In genomic region chr1:159311679-159312078, GRCh38 we compare ENCODE assay signal across 29 cellular contexts. TPM values are rescaled to one million over a fixed set of nuclear protein-coding genes. Genes with fewer than 3 reads are reported as not detected.
A peak's percentile ranks its signal among the peaks of the same experiment; 100 is the strongest.
DNase-seq lines count a peak whose midpoint lies in the region; ATAC-seq and TF ChIP-seq lines count a peak whose summit lies in the region.
"Had no signal": no experiment of that assay in that cellular context is flagged by ENCODE, and none has a peak within 500 bp of the region (broad histone marks: within the 10 kb centered on the region; RNA-seq: fewer than 3 reads in every experiment).

No MANE protein-coding gene starts in this region.

- H4K8ac ChIP-seq in mesendoderm (ENCODE audit: low read depth, low read length) = no peak overlapping the region

- POLR2A ChIA-PET in WTC11 (lab: Charles Lee) = no interaction called here

- no peak overlapping the region for H4K5ac ChIP-seq in mesendoderm (ENCODE audit: low read length)

- no peak overlapping the region for H3K4me2 ChIP-seq in mesendoderm (ENCODE audit: low read length)
- H3K4me2 ChIP-seq: BLaER1 had no signal

- no peaks in the 10 kb centered on the region for H3K79me1 ChIP-seq in mesendoderm (ENCODE audit: low read length)

- H3K4me3 Mint-ChIP-seq in WTC11 (no peak overlapping the region), osteocyte (ENCODE audit: unreplicated experiment) (no peak overlapping the region)
- H3K4me3 Mint-ChIP-seq: CD4-positive, alpha-beta memory T cell; CD4-positive, CD25-positive, alpha-beta regulatory T cell; CD8-positive, alpha-beta memory T cell had no signal

- H3K36me3 ChIP-seq in mesendoderm (ENCODE audit: control insufficient read depth, insufficient read depth, low read length) = no peaks in the 10 kb centered on the region
- H3K36me3 ChIP-seq: BE2C, BLaER1 had no signal

- no peak overlapping the region for H2BK15ac ChIP-seq in mesendoderm (replicated peaks; ENCODE audit: low read depth)

- H3K27ac Mint-ChIP-seq in WTC11 (no peak overlapping the region), osteocyte (ENCODE audit: unreplicated experiment) (no peak overlapping the region)
- H3K27ac Mint-ChIP-seq: CD14-positive monocyte; CD4-positive, alpha-beta memory T cell; CD4-positive, CD25-positive, alpha-beta regulatory T cell; CD8-positive, alpha-beta memory T cell had no signal

- peaks cover 14% of the 10 kb centered on the region for H3K4me1 Mint-ChIP-seq in WTC11
- no peaks in the 10 kb centered on the region for H3K4me1 Mint-ChIP-seq in osteocyte (ENCODE audit: unreplicated experiment)
- H3K4me1 Mint-ChIP-seq: CD4-positive, alpha-beta memory T cell; CD4-positive, CD25-positive, alpha-beta regulatory T cell; CD8-positive, alpha-beta memory T cell had no signal

- H3K18ac ChIP-seq in mesendoderm (ENCODE audit: low read length) = no peak overlapping the region

- no peak overlapping the region for H3K27ac ChIP-seq in mesendoderm (ENCODE audit: low read depth, low read length)
- H3K27ac ChIP-seq: BLaER1 had no signal

- H3K4ac ChIP-seq in mesendoderm (ENCODE audit: low read depth, low read length) = no peak overlapping the region

- no peak overlapping the region for H3K4me3 ChIP-seq in mesendoderm (ENCODE audit: low read length)
- H3K4me3 ChIP-seq: BLaER1, GM12878 had no signal

- H3K36me3 Mint-ChIP-seq in WTC11 = no peaks in the 10 kb centered on the region
- H3K36me3 Mint-ChIP-seq in osteocyte (ENCODE audit: unreplicated experiment) = no peaks in the 10 kb centered on the region
- H3K36me3 Mint-ChIP-seq: CD4-positive, alpha-beta memory T cell; CD4-positive, CD25-positive, alpha-beta regulatory T cell; CD8-positive, alpha-beta memory T cell had no signal

- H3K27me3 Mint-ChIP-seq in WTC11 (ENCODE audit: low read depth) (no peaks in the 10 kb centered on the region), osteocyte (ENCODE audit: unreplicated experiment) (peaks cover 2% of the 10 kb centered on the region)

- ATAC-seq in WTC11 = peak; percentile 55
- ATAC-seq in GM18517 (IDR thresholded peaks at IDR 0.05; ENCODE audit: unreplicated experiment) = no peak
- ATAC-seq in HG03108 (IDR thresholded peaks at IDR 0.05; ENCODE audit: unreplicated experiment) = no peak
- no peak for ATAC-seq in HG03378 (IDR thresholded peaks at IDR 0.05; ENCODE audit: unreplicated experiment)
- ATAC-seq: GM12878 had no signal

- DNase-seq in WTC11 (ENCODE audit: low spot score) (no peak), iPS-NIHi11 (ENCODE audit: low spot score) (peak; percentile 6), mesendoderm (peak; percentile 68), osteocyte (ENCODE audit: extremely low spot score, unreplicated experiment) (no peak)
- DNase-seq: 8988T; ACHN; BE2C; C1 segment of cervical spinal cord; CD4-positive, alpha-beta memory T cell; CD4-positive, CD25-positive, alpha-beta regulatory T cell; CD8-positive, alpha-beta memory T cell; COR-L47; DMS 273 treated with DMSO at 0.1 percent for 48 hours; DMS153; DMS53; DMS79; DND-41; EL; GDM1 had no signal

- H3K79me2 ChIP-seq in mesendoderm (ENCODE audit: control insufficient read depth, insufficient read depth, low read length) = no peaks in the 10 kb centered on the region

- H2BK120ac ChIP-seq in mesendoderm (ENCODE audit: low read depth, low read length) = no peak overlapping the region

- no peaks in the 10 kb centered on the region for H3K9me3 Mint-ChIP-seq in WTC11
- no peaks in the 10 kb centered on the region for H3K9me3 Mint-ChIP-seq in osteocyte (ENCODE audit: unreplicated experiment)
- H3K9me3 Mint-ChIP-seq: CD4-positive, alpha-beta memory T cell; CD8-positive, alpha-beta memory T cell had no signal

- H3K23ac ChIP-seq in mesendoderm (ENCODE audit: low read length) = no peak overlapping the region

- no peak overlapping the region for H2AK5ac ChIP-seq in mesendoderm (ENCODE audit: low read length)

- no peak overlapping the region for H2BK5ac ChIP-seq in mesendoderm (ENCODE audit: low read length)

- CTCF ChIA-PET in WTC11 (lab: Charles Lee) = no interaction called here

- no peak for TF ChIP-seq CTCF in WTC11 (IDR thresholded peaks at IDR 0.05)
- TF ChIP-seq CTCF in osteocyte (IDR thresholded peaks at IDR 0.05) = no peak

- no peaks in the 10 kb centered on the region for H3K27me3 ChIP-seq in mesendoderm (ENCODE audit: insufficient read depth, low read length, poor library complexity)
- H3K27me3 ChIP-seq: BE2C, BLaER1 had no signal

- H3K56ac ChIP-seq in mesendoderm (ENCODE audit: low read length) = no peak overlapping the region

- H3K9ac ChIP-seq in mesendoderm (ENCODE audit: low read length) = no peak overlapping the region
- H3K9ac ChIP-seq: BLaER1 had no signal

- H3K4me1 ChIP-seq in mesendoderm (ENCODE audit: control insufficient read depth, low read depth, low read length) = peaks cover 4% of the 10 kb centered on the region
- H3K4me1 ChIP-seq: BE2C, BLaER1 had no signal

TF ChIP-seq in WTC11, 78 proteins besides CTCF, POLR2A, EP300 and RAD21 (continues in another document):
- TF ChIP-seq STAT6 (CRISPR knock-in tag; conservative IDR thresholded peaks at IDR 0.05; ENCODE audit: low read depth) (no peak), ZNF263 (CRISPR knock-in tag; IDR thresholded peaks at IDR 0.05; ENCODE audit: low read depth) (no peak), ZNF425 (CRISPR knock-in tag; conservative IDR thresholded peaks at IDR 0.05) (no peak), IRF2 (CRISPR knock-in tag; IDR thresholded peaks at IDR 0.05; ENCODE audit: borderline replicate concordance, low read depth) (no peak), MYBL2 (CRISPR knock-in tag; IDR thresholded peaks at IDR 0.05) (no peak), FOXJ3 (CRISPR knock-in tag; IDR thresholded peaks at IDR 0.05; ENCODE audit: borderline replicate concordance) (no peak), TEAD4 (CRISPR knock-in tag; IDR thresholded peaks at IDR 0.05) (no peak), IRF1 (CRISPR knock-in tag; IDR thresholded peaks at IDR 0.05) (no peak), NFE2L1 (CRISPR knock-in tag; IDR thresholded peaks at IDR 0.05) (no peak)

RNA-seq across cellular contexts. Expression of gene FCER1A, which starts 9.5 kb away (rescaled TPM):
- total RNA-seq in WTC11 (2021) (not detected in 3 replicates), osteocyte (not detected in 2 replicates)
- not detected for polyA plus RNA-seq in mesendoderm (2013, experiment 1 of 2)
- polyA plus RNA-seq in mesendoderm (2013, experiment 2 of 2) = not detected
- total RNA-seq: A673; CD4-positive, alpha-beta memory T cell; CD8-positive, alpha-beta memory T cell; Daoy; G401 had no signal
- polyA plus RNA-seq: AG04450; CD4-positive, CD25-positive, alpha-beta regulatory T cell; CD8-positive, alpha-beta memory T cell had no signal

Comparison
In these comparisons a context has a peak if more than half of its experiments do, and no peak if none do; other contexts are left out.
1. DNase-seq: peak in iPS-NIHi11 (single experiment) and mesendoderm (single experiment); none in WTC11 (single experiment) and osteocyte (single experiment).